ENCODE assay signal across 6 cellular contexts in the genomic region with DNA sequence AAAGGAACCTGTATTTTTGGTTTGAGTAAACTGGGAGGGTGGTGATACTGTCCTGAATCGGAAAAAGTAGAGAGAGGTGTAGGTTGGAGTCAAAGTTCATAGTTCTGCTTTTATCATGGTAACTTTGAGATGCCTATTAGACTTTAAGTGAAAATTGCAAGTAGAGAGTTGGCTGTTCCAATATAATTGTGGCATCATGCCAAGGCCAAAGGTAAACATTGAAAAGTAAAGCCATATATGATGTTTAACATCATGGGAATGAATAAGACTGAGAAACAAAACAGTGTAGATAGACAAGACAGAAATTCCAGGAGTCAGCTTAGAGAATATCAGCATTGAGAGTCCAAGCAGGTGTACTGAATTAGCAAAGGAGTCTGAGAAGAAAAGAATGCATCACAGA.
"Had no signal": no experiment of that assay in that cellular context is flagged by ENCODE, and none has a peak within 500 bp of the region (broad histone marks: within the 10 kb centered on the region; RNA-seq: fewer than 3 reads in every experiment).

No MANE protein-coding gene starts in this region.

- DNase-seq: H9, HCEC 1CT had no signal

- H3K4me3 ChIP-seq: GM23338 had no signal

- H3K4me2 ChIP-seq: GM23338 had no signal

- FAIRE-seq: H1, H54, HepG2 had no signal

- H2AFZ ChIP-seq: GM23338 had no signal
